In genomic region chr10:63866747-63867140, GRCh38 we compare ENCODE assay signal across 8 cellular contexts.
DNase-seq lines count a peak whose midpoint lies in the region; ATAC-seq and TF ChIP-seq lines count a peak whose summit lies in the region.

No MANE protein-coding gene starts in this region.

- H3K27me3 ChIP-seq in osteoblast (ENCODE audit: insufficient read depth, low read length) (peaks cover 11% of the 10 kb centered on the region), dorsolateral prefrontal cortex (peaks cover 0 to 4% (median 0%) of the 10 kb centered on the region in 45 donors)

- no peaks in the 10 kb centered on the region for H3K27me3 Mint-ChIP-seq in brain

- no peaks in the 10 kb centered on the region for H4K20me1 ChIP-seq in osteoblast (ENCODE audit: insufficient read depth, low read length)

- H2AFZ ChIP-seq in osteoblast (ENCODE audit: low read length) = no peak overlapping the region

- peak; percentile 84 to 91 for TF ChIP-seq CTCF in brain (conservative IDR thresholded peaks at IDR 0.05)
- TF ChIP-seq CTCF in osteoblast (IDR thresholded peaks at IDR 0.05; ENCODE audit: extremely low read depth, low read depth, low read length) = no peak
- TF ChIP-seq CTCF in dorsolateral prefrontal cortex (IDR thresholded peaks at IDR 0.05 in 54 of 56, conservative IDR thresholded peaks at IDR 0.05 in 2 of 56; ENCODE audit: low read depth in 1 of 56, partially characterized antibody in 56 of 56) = peak in 25 of 56 donors; percentile 5 to 64 (median 33)

- peak; percentile 26; the same call in 1 of the 2 replicates for TF ChIP-seq RAD21 in Ishikawa (IDR thresholded peaks at IDR 0.05; ENCODE audit: low read depth)

- no peaks in the 10 kb centered on the region for H3K36me3 Mint-ChIP-seq in brain

- H3K9me3 Mint-ChIP-seq in brain = no peaks in the 10 kb centered on the region

- no peak for TF ChIP-seq EP300 in Ishikawa (IDR thresholded peaks at IDR 0.05; ENCODE audit: borderline replicate concordance)

- peak overlapping the region in 4 of 5 experiments; percentile 22 to 73 (median 72) for H3K4me3 Mint-ChIP-seq in brain

- H3K27ac ChIP-seq in osteoblast (ENCODE audit: low read depth, low read length) (no peak overlapping the region), dorsolateral prefrontal cortex (peak overlapping the region in 1 of 59 donors; percentile 22)

- peak; percentile 67 for ATAC-seq in GM21786 (IDR thresholded peaks at IDR 0.05; ENCODE audit: unreplicated experiment)

- H3K4me2 ChIP-seq in osteoblast (ENCODE audit: insufficient read depth, low read length) = peak overlapping the region; percentile 56

- H3K4me1 Mint-ChIP-seq in brain = peaks cover 17% of the 10 kb centered on the region

- H3K27ac Mint-ChIP-seq in brain = peak overlapping the region; percentile 5 to 68 (median 59)

- H3K79me2 ChIP-seq in osteoblast (ENCODE audit: insufficient read depth, low read length) = no peaks in the 10 kb centered on the region

- no peaks in the 10 kb centered on the region for H3K36me3 ChIP-seq in osteoblast (ENCODE audit: insufficient read depth, low read length)

- H3K4me3 ChIP-seq in osteoblast (ENCODE audit: insufficient read depth, low read length) (no peak overlapping the region), dorsolateral prefrontal cortex (peak overlapping the region in 28 of 59 donors; percentile 19 to 64 (median 50))

- DNase-seq in NCI-H2081 (lab: John Stamatoyannopoulos, UW) = peak; percentile 5 to 18
- DNase-seq in NCI-H2081 treated with DMSO at 0.1 percent for 48 hours (lab: John Stamatoyannopoulos, UW) = no peak
- DNase-seq in osteoblast (ENCODE audit: insufficient read length, low spot score, missing footprints) = no peak
- no peak for DNase-seq in stimulated activated naive CD4-positive, alpha-beta T cell treated with Interleukin-2 at 50 U/mL for 16 hours (lab: John Stamatoyannopoulos, UW)
- DNase-seq in dorsolateral prefrontal cortex = no peak

- H3K4me1 ChIP-seq in osteoblast (ENCODE audit: insufficient read depth, low read length) = peaks cover 4% of the 10 kb centered on the region

- no peaks in the 10 kb centered on the region for H3K9me3 ChIP-seq in osteoblast (ENCODE audit: low read depth, low read length)

- intact Hi-C loops in dorsolateral prefrontal cortex (cut with DNase I) = no loop called here

TF ChIP-seq in Ishikawa, 13 proteins besides CTCF, POLR2A, EP300 and RAD21:
- TF ChIP-seq CEBPB (IDR thresholded peaks at IDR 0.05) (no peak), USF1 (IDR thresholded peaks at IDR 0.05) (no peak)

Comparison
In these comparisons a context has a peak if more than half of its experiments do, and no peak if none do; other contexts are left out.
1. DNase-seq: peak in NCI-H2081 (2 of 2); none in NCI-H2081 treated with DMSO at 0.1 percent for 48 hours (single experiment), osteoblast (single experiment), stimulated activated naive CD4-positive, alpha-beta T cell treated with Interleukin-2 at 50 U/mL for 16 hours (single experiment) and dorsolateral prefrontal cortex (0 of 10).